In genomic region chr3:184500344-184500923, GRCh38 we compare ENCODE assay signal across 16 cellular contexts.
"Had no signal": no experiment of that assay in that cellular context is flagged by ENCODE, and none has a peak within 500 bp of the region (broad histone marks: within the 10 kb centered on the region; RNA-seq: fewer than 3 reads in every experiment).

No MANE protein-coding gene starts in this region.

- H3K36me3 ChIP-seq: ascending aorta, ovary, suprapubic skin, upper lobe of right lung had no signal

- H3K4me1 Mint-ChIP-seq: activated naive CD8-positive, alpha-beta T cell treated with anti-CD3 and anti-CD28 coated beads, Interleukin-2, amount 50 U/mL, for 24 hours had no signal

- H3K4me1 ChIP-seq: ascending aorta, foreskin keratinocyte, upper lobe of right lung had no signal

- H3K9me3 ChIP-seq: ovary, upper lobe of right lung had no signal

- ATAC-seq: activated naive CD8-positive, alpha-beta T cell treated with anti-CD3 and anti-CD28 coated beads, Interleukin-2, amount 50 U/mL, for 24 hours; foreskin keratinocyte; left ventricle myocardium superior; stimulated activated naive CD8-positive, alpha-beta T cell treated with anti-CD3 and anti-CD28 coated beads, Interleukin-15, Interleukin-2, amounts not matched to agents 100 U/mL and 50 U/mL, for 24 hours had no signal

- H3K27ac Mint-ChIP-seq: activated naive CD8-positive, alpha-beta T cell treated with anti-CD3 and anti-CD28 coated beads, Interleukin-2, amount 50 U/mL, for 24 hours; nephron had no signal

- H3K4me3 Mint-ChIP-seq: activated naive CD8-positive, alpha-beta T cell treated with anti-CD3 and anti-CD28 coated beads, Interleukin-2, amount 50 U/mL, for 24 hours; nephron had no signal

- H3K27ac ChIP-seq: ascending aorta, foreskin keratinocyte, ovary, suprapubic skin, upper lobe of right lung, VCaP had no signal

- FAIRE-seq: keratinocyte had no signal

- DNase-seq: activated CD4-positive, alpha-beta T cell treated with anti-CD3 and anti-CD28 coated beads for 4 hours; activated naive CD4-positive, alpha-beta T cell treated with Interleukin-2 at 50 U/mL for 16 hours; activated naive CD8-positive, alpha-beta T cell treated with anti-CD3 and anti-CD28 coated beads, Interleukin-2, amount 50 U/mL, for 24 hours; foreskin keratinocyte; left ventricle myocardium superior; mesendoderm; ovary; stimulated activated CD4-positive, alpha-beta T cell treated with anti-CD3 and anti-CD28 coated beads, Interleukin-4, amount 100 ng/mL, for 1 hour; stimulated activated CD8-positive, alpha-beta memory T cell treated with anti-CD3 and anti-CD28 coated beads, Interleukin-4, amount 100 ng/mL, for 48 hours; stimulated activated naive CD8-positive, alpha-beta T cell treated with anti-CD3 and anti-CD28 coated beads, Interleukin-15, Interleukin-2, amounts not matched to agents 100 U/mL and 50 U/mL, for 24 hours; upper lobe of right lung had no signal

- H3K4me3 ChIP-seq: ascending aorta, ovary, suprapubic skin, upper lobe of right lung had no signal

- H3K27me3 ChIP-seq: ascending aorta, ovary had no signal
